Comparison of ENCODE assay signal across 1 cellular context in genomic region chr6:149716181-149716580, GRCh38.
A peak's percentile ranks its signal among the peaks of the same experiment; 100 is the strongest.
TF ChIP-seq lines count a peak whose summit lies in the region.

No MANE protein-coding gene starts in this region.

TF ChIP-seq in K562, 482 proteins besides CTCF, POLR2A, EP300 and RAD21 (continued from another document):
- TF ChIP-seq MYC (IDR thresholded peaks at IDR 0.05; ENCODE audit: low read depth, low read length) (0 out of 2 replicates have a peak, but pooled peaks have one; percentile 5), MYC (CRISPR knock-in tag; IDR thresholded peaks at IDR 0.05; ENCODE audit: borderline replicate concordance, low read depth) (no peak), RBBP5 (IDR thresholded peaks at IDR 0.05; ENCODE audit: borderline replicate concordance, insufficient read depth, low read length, poor library complexity, severe bottlenecking) (peak; percentile 42)
